ENCODE assay signal across 8 cellular contexts in the genomic region with DNA sequence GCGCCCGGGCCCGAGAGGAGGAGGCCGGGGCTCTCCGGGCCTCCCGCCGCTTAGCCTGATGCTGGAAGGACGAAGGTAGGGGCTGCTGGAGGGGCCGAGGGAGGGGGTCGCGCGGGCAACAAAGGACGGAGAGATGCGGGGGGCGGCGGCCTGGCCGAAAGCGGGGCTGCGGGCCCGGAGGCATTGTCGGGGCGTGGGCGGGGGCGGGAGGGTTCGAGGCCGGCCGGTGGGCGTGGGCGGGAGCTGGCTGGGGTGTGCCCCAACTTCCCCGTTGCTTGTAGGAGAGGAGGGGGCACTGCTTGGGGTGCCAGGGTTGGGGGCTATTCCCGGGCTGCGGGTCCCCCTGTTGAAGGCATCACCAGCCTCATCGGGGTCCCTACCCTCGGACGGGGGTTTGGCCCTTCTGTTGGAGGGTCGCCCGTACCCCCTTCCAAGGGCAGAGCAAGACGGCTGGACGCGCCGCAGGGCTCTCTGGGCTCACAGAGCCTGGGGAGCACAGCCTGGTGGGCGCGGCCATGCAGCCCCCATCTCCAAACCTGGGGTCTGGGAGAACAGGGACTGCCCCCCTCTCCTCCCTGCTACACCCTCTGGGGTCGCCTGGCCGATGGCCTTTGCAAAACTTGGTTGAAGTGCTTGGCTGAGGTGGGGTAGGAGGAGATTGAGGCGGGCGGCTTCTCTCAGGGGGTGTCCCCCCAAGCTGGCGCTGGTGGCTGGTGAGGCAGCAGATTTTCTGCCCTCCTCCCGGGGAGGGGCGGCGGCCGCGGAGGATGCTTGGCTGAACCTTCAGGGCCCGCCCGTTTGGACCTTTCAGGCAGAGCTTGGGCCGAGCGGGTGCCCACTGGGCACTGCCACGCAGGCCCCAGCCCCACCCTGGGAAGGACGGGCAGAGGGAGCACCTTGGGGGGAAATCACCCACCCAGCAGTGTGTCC. TPM values are rescaled to one million over a fixed set of nuclear protein-coding genes. Genes with fewer than 3 reads are reported as not detected.
DNase-seq lines count a peak whose midpoint lies in the region; ATAC-seq and TF ChIP-seq lines count a peak whose summit lies in the region.

No MANE protein-coding gene starts in this region.

- DNase-seq in activated naive CD4-positive, alpha-beta T cell treated with Interleukin-2 at 50 U/mL for 16 hours = peak; percentile 38
- no peak for DNase-seq in activated naive CD4-positive, alpha-beta T cell treated with anti-CD3 and anti-CD28 coated beads, Interleukin-2, amount 50 U/mL, for 72 hours (ENCODE audit: low spot score in 2 of 2)
- DNase-seq in central memory CD8-positive, alpha-beta T cell (ENCODE audit: low spot score in 2 of 2) = peak; percentile 26 to 35
- DNase-seq in left kidney (ENCODE audit: low read depth, low spot score) = peak; percentile 49
- DNase-seq in stimulated activated naive CD4-positive, alpha-beta T cell treated with Interleukin-2 at 50 U/mL for 16 hours (lab: John Stamatoyannopoulos, UW) = peak; percentile 15
- DNase-seq in HEK293T (ENCODE audit: extremely low spot score) = no peak
- no peak for DNase-seq in SIG-M5 treated with dmso at 0.1 percent for 504 hours (lab: John Stamatoyannopoulos, UW; ENCODE audit: unreplicated experiment)

- H3K27me3 Mint-ChIP-seq in central memory CD8-positive, alpha-beta T cell = no peaks in the 10 kb centered on the region

- POLR2A ChIA-PET in HEK293T (lab: Yijun Ruan, JAX) = no interaction called here

- H3K4me3 Mint-ChIP-seq in central memory CD8-positive, alpha-beta T cell = peak overlapping the region; percentile 79

- H3K9me3 Mint-ChIP-seq in activated naive CD4-positive, alpha-beta T cell treated with anti-CD3 and anti-CD28 coated beads, Interleukin-2, amount 50 U/mL, for 72 hours = no peaks in the 10 kb centered on the region
- H3K9me3 Mint-ChIP-seq in central memory CD8-positive, alpha-beta T cell = no peaks in the 10 kb centered on the region

- no peaks in the 10 kb centered on the region for H3K36me3 Mint-ChIP-seq in activated naive CD4-positive, alpha-beta T cell treated with anti-CD3 and anti-CD28 coated beads, Interleukin-2, amount 50 U/mL, for 72 hours
- no peaks in the 10 kb centered on the region for H3K36me3 Mint-ChIP-seq in central memory CD8-positive, alpha-beta T cell (ENCODE audit: insufficient read depth)

- no peak overlapping the region for H3K27ac Mint-ChIP-seq in activated naive CD4-positive, alpha-beta T cell treated with anti-CD3 and anti-CD28 coated beads, Interleukin-2, amount 50 U/mL, for 72 hours
- H3K27ac Mint-ChIP-seq in central memory CD8-positive, alpha-beta T cell (ENCODE audit: low read depth) = no peak overlapping the region

- CTCF ChIA-PET in HEK293T (lab: Yijun Ruan, JAX) = interaction anchor here (1.4 kb wide), 1 partner anchor 112 kb away, joined by 3 read pairs; no protein-coding TSS in a partner anchor

- no peak for ATAC-seq in activated naive CD4-positive, alpha-beta T cell treated with anti-CD3 and anti-CD28 coated beads, Interleukin-2, amount 50 U/mL, for 72 hours
- peak; percentile 54 for ATAC-seq in SK-N-SH treated with all-trans-retinoic acid at 6 μM for 48 hours
- ATAC-seq in central memory CD8-positive, alpha-beta T cell (replicated peaks; ENCODE audit: extremely low read depth, poor library complexity, severe bottlenecking) = peak; percentile 49

- peaks cover 30% of the 10 kb centered on the region for H3K4me1 Mint-ChIP-seq in central memory CD8-positive, alpha-beta T cell

TF ChIP-seq in SK-N-SH treated with all-trans-retinoic acid at 6 μM for 48 hours, 23 proteins besides CTCF, POLR2A, EP300 and RAD21 (continues in another document):
- TF ChIP-seq, protein P1, sequence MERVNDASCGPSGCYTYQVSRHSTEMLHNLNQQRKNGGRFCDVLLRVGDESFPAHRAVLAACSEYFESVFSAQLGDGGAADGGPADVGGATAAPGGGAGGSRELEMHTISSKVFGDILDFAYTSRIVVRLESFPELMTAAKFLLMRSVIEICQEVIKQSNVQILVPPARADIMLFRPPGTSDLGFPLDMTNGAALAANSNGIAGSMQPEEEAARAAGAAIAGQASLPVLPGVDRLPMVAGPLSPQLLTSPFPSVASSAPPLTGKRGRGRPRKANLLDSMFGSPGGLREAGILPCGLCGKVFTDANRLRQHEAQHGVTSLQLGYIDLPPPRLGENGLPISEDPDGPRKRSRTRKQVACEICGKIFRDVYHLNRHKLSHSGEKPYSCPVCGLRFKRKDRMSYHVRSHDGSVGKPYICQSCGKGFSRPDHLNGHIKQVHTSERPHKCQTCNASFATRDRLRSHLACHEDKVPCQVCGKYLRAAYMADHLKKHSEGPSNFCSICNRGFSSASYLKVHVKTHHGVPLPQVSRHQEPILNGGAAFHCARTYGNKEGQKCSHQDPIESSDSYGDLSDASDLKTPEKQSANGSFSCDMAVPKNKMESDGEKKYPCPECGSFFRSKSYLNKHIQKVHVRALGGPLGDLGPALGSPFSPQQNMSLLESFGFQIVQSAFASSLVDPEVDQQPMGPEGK (CRISPR knock-in tag; IDR thresholded peaks at IDR 0.05; ENCODE audit: borderline replicate concordance) = peak; percentile 89; the same call in 1 of the 2 replicates
- 0 out of 2 replicates have a peak, but pooled peaks have one; percentile 25 for TF ChIP-seq CSDC2 (CRISPR knock-in tag; IDR thresholded peaks at IDR 0.05)
- no peak for TF ChIP-seq ESRRG (CRISPR knock-in tag; IDR thresholded peaks at IDR 0.05)
- no peak for TF ChIP-seq ISL1 (CRISPR knock-in tag; IDR thresholded peaks at IDR 0.05)
- no peak for TF ChIP-seq BACH2 (CRISPR knock-in tag; IDR thresholded peaks at IDR 0.05; ENCODE audit: borderline replicate concordance)

TF ChIP-seq in HEK293T, 16 proteins besides CTCF, POLR2A, EP300 and RAD21:
- no peak for TF ChIP-seq TARDBP (IDR thresholded peaks at IDR 0.05)
- no peak for TF ChIP-seq ARNT (IDR thresholded peaks at IDR 0.05)
- TF ChIP-seq ZNF384 (IDR thresholded peaks at IDR 0.05) = no peak
- no peak for TF ChIP-seq SP1 (IDR thresholded peaks at IDR 0.05)
- TF ChIP-seq, protein P2, sequence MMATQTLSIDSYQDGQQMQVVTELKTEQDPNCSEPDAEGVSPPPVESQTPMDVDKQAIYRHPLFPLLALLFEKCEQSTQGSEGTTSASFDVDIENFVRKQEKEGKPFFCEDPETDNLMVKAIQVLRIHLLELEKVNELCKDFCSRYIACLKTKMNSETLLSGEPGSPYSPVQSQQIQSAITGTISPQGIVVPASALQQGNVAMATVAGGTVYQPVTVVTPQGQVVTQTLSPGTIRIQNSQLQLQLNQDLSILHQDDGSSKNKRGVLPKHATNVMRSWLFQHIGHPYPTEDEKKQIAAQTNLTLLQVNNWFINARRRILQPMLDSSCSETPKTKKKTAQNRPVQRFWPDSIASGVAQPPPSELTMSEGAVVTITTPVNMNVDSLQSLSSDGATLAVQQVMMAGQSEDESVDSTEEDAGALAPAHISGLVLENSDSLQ (IDR thresholded peaks at IDR 0.05) = no peak
- no peak for TF ChIP-seq FOXA1 (IDR thresholded peaks at IDR 0.05)
- TF ChIP-seq HDGF (IDR thresholded peaks at IDR 0.05; ENCODE audit: borderline replicate concordance) = no peak
- no peak for TF ChIP-seq SUZ12 (IDR thresholded peaks at IDR 0.05)
- no peak for TF ChIP-seq BHLHE40 (IDR thresholded peaks at IDR 0.05; ENCODE audit: borderline replicate concordance)
- TF ChIP-seq LEF1 (IDR thresholded peaks at IDR 0.05; ENCODE audit: borderline replicate concordance) = no peak
- TF ChIP-seq ELF4 (IDR thresholded peaks at IDR 0.05) = no peak
- no peak for TF ChIP-seq FOXK2 (IDR thresholded peaks at IDR 0.05)
- TF ChIP-seq NFRKB (IDR thresholded peaks at IDR 0.05) = no peak

RNA-seq across cellular contexts. Expression of a gene that starts 0.7 kb away (rescaled TPM):
- 1 to 10 TPM in 1 of 2 donors, under 1 TPM in 1; 0.89 to 1.1 TPM for total RNA-seq in activated naive CD4-positive, alpha-beta T cell treated with anti-CD3 and anti-CD28 coated beads, Interleukin-2, amount 50 U/mL, for 72 hours

RNA-seq across cellular contexts. Expression of a gene that starts 35.7 kb away (rescaled TPM):
- 10 to 100 TPM; 80.1 to 84.5 TPM for total RNA-seq in activated naive CD4-positive, alpha-beta T cell treated with anti-CD3 and anti-CD28 coated beads, Interleukin-2, amount 50 U/mL, for 72 hours

Comparison
In these comparisons a context has a peak if more than half of its experiments do, and no peak if none do; other contexts are left out.
1. DNase-seq: peak in activated naive CD4-positive, alpha-beta T cell treated with Interleukin-2 at 50 U/mL for 16 hours (single experiment), central memory CD8-positive, alpha-beta T cell (2 of 2), left kidney (single experiment) and stimulated activated naive CD4-positive, alpha-beta T cell treated with Interleukin-2 at 50 U/mL for 16 hours (single experiment); none in activated naive CD4-positive, alpha-beta T cell treated with anti-CD3 and anti-CD28 coated beads, Interleukin-2, amount 50 U/mL, for 72 hours (0 of 2), HEK293T (single experiment) and SIG-M5 treated with dmso at 0.1 percent for 504 hours (single experiment).
2. ATAC-seq: peak in SK-N-SH treated with all-trans-retinoic acid at 6 μM for 48 hours (single experiment) and central memory CD8-positive, alpha-beta T cell (single experiment); none in activated naive CD4-positive, alpha-beta T cell treated with anti-CD3 and anti-CD28 coated beads, Interleukin-2, amount 50 U/mL, for 72 hours (0 of 2).